In the genomic region with DNA sequence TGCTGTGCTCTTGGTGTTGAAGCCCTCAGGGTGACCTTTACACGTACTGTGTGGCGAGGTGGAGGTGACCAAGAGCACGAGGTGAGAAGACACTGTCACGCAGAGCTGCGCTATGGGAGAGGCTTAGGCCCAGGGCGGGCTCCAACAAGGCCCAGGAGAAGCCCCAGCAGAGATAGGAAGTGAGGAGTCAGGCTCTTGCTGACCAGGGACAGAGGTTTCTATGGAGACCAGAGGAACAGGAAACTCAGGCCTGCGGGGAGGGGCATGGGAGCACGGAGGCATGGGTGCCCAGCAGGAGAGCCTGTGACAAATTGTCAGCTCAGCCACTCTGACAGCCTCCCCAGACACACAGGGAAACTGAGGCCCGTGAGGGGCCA, we compare ENCODE assay signal across 8 cellular contexts. TPM values are rescaled to one million over a fixed set of nuclear protein-coding genes. Genes with fewer than 3 reads are reported as not detected.
DNase-seq lines count a peak whose midpoint lies in the region; ATAC-seq, FAIRE-seq and TF ChIP-seq lines count a peak whose summit lies in the region.

No MANE protein-coding gene starts in this region.

- no peak for TF ChIP-seq RAD21 in A549 (conservative IDR thresholded peaks at IDR 0.05 in 1 of 2, IDR thresholded peaks at IDR 0.05 in 1 of 2)

- H3K36me3 ChIP-seq in right atrium auricular region, result peaks cover 3% of the 10 kb centered on the region

- CTCF ChIA-PET in A549 (lab: Yijun Ruan, JAX), result interaction anchor here (1.7 to 25.2 kb wide), 5 partner anchors 4 to 53 kb away, joined by 3 to 325 read pairs (median 220); partner anchors contain the start of genes CHRM4 and DGKZ

- no peak overlapping the region for H3K4me3 Mint-ChIP-seq in activated naive CD8-positive, alpha-beta T cell treated with anti-CD3 and anti-CD28 coated beads, Interleukin-2, amount 50 U/mL, for 24 hours

- H3K4me2 ChIP-seq in A549, result peak overlapping the region; percentile 14; the same call in 1 of the 3 replicates

- in situ Hi-C loops in GM13977 (cut with MboI; ENCODE audit: low pct_unique_long_range_greater_than_20kb, low sequenced_read_pairs, unreplicated experiment), result no loop called here

- no peak for TF ChIP-seq CTCF in A549 (IDR thresholded peaks at IDR 0.05)
- TF ChIP-seq CTCF in right atrium auricular region (IDR thresholded peaks at IDR 0.05), result no peak
- TF ChIP-seq CTCF in GM13977 (IDR thresholded peaks at IDR 0.05; ENCODE audit: extremely low read depth, insufficient read depth, missing control alignments), result no peak

- H3K27ac Mint-ChIP-seq in activated naive CD8-positive, alpha-beta T cell treated with anti-CD3 and anti-CD28 coated beads, Interleukin-2, amount 50 U/mL, for 24 hours, result peak overlapping the region; percentile 76

- no peak for FAIRE-seq in A549 (lab: Jason Lieb, UNC)
- peak; percentile 26 for FAIRE-seq in HTR-8/SVneo (lab: Jason Lieb, UNC)

- H3K4me3 ChIP-seq in A549, result no peak overlapping the region
- peak overlapping the region; percentile 6 to 52 for H3K4me3 ChIP-seq in right atrium auricular region
- no peak overlapping the region for H3K4me3 ChIP-seq in skin epidermis

- H3K27ac ChIP-seq in A549, result peak overlapping the region in 1 of 2 experiments; percentile 32; a peak in 3 of 6 replicates
- peak overlapping the region; percentile 88 to 90 for H3K27ac ChIP-seq in right atrium auricular region
- H3K27ac ChIP-seq in skin epidermis, result peak overlapping the region; percentile 8 to 95 (median 80)

- peak in 1 of 2 experiments; percentile 40 for DNase-seq in A549 (ENCODE audit: low read depth in 1 of 2, low spot score in 1 of 2)
- DNase-seq in HTR-8/SVneo (ENCODE audit: insufficient read length, low spot score), result no peak
- DNase-seq in activated naive CD8-positive, alpha-beta T cell treated with anti-CD3 and anti-CD28 coated beads, Interleukin-2, amount 50 U/mL, for 24 hours, result no peak
- DNase-seq in right atrium auricular region (ENCODE audit: low spot score), result peak; percentile 86
- DNase-seq in GM13977 (ENCODE audit: low spot score), result no peak

- no peaks in the 10 kb centered on the region for H3K9me3 ChIP-seq in A549
- H3K9me3 ChIP-seq in right atrium auricular region, result no peaks in the 10 kb centered on the region

- 67% methylated on average over 9 of the region's 9 CpGs for WGBS in A549 (ENCODE audit: missing lambda C conversion rate)

- TF ChIP-seq EP300 in A549 (IDR thresholded peaks at IDR 0.05), result no peak

- POLR2A ChIA-PET in A549 (lab: Yijun Ruan, JAX), result no interaction called here

- H3K27me3 Mint-ChIP-seq in activated naive CD8-positive, alpha-beta T cell treated with anti-CD3 and anti-CD28 coated beads, Interleukin-2, amount 50 U/mL, for 24 hours, result no peaks in the 10 kb centered on the region

- TF ChIP-seq POLR2A in A549 (IDR thresholded peaks at IDR 0.05; ENCODE audit: low read length), result no peak

- ATAC-seq in A549, result peak in 1 of 2 experiments; percentile 28; a peak in 3 of 6 replicates
- no peak for ATAC-seq in activated naive CD8-positive, alpha-beta T cell treated with anti-CD3 and anti-CD28 coated beads, Interleukin-2, amount 50 U/mL, for 24 hours
- ATAC-seq in HG03045 (IDR thresholded peaks at IDR 0.05; ENCODE audit: unreplicated experiment), result no peak
- ATAC-seq in HG03139 (IDR thresholded peaks at IDR 0.05; ENCODE audit: unreplicated experiment), result no peak

- peaks cover 54% of the 10 kb centered on the region for H3K4me1 Mint-ChIP-seq in activated naive CD8-positive, alpha-beta T cell treated with anti-CD3 and anti-CD28 coated beads, Interleukin-2, amount 50 U/mL, for 24 hours

- no peaks in the 10 kb centered on the region for H3K9me3 Mint-ChIP-seq in activated naive CD8-positive, alpha-beta T cell treated with anti-CD3 and anti-CD28 coated beads, Interleukin-2, amount 50 U/mL, for 24 hours

- no peaks in the 10 kb centered on the region for H3K36me3 Mint-ChIP-seq in activated naive CD8-positive, alpha-beta T cell treated with anti-CD3 and anti-CD28 coated beads, Interleukin-2, amount 50 U/mL, for 24 hours (ENCODE audit: low read depth)

- H3K4me1 ChIP-seq in A549, result peaks cover 10% of the 10 kb centered on the region
- H3K4me1 ChIP-seq in right atrium auricular region, result peaks cover 5 to 80% of the 10 kb centered on the region in 2 donors

- H3K27me3 ChIP-seq in right atrium auricular region, result no peaks in the 10 kb centered on the region

TF ChIP-seq in A549, 52 proteins besides CTCF, POLR2A, EP300 and RAD21:
- no peak for TF ChIP-seq TP53 (CRISPR knock-in tag; IDR thresholded peaks at IDR 0.05)

RNA-seq across cellular contexts. Expression of gene DGKZ, which starts 15.8 kb away (rescaled TPM):
- polyA plus RNA-seq in A549 (2011; rRNA removed) (12.8 and 14.5 TPM in 2 replicates), A549 (2017; fragmentation: RNase III; extraction: RNeasy Plus Mini Kit Qiagen cat#74134 plus additional on column Dnase treatment) (28.4 to 30.7 TPM (median 28.4 TPM) in 3 replicates)
- 37.4 and 55.9 TPM in 2 replicates for polyA plus RNA-seq in A549 (2012; cell fraction: cytosol; rRNA removed)
- polyA plus RNA-seq in A549 (2012; cell fraction: nucleus; rRNA removed), result 133 and 174 TPM in 2 replicates
- polyA minus RNA-seq in A549 (2011; rRNA and poly(A)+ RNA removed), result 22.7 and 37.4 TPM in 2 replicates
- total RNA-seq in right atrium auricular region, result 100 to 1,000 TPM in 1 of 2 donors, 10 to 100 TPM in 1; 91.7 to 116 TPM

RNA-seq across cellular contexts. Expression of gene MDK, which starts 18.4 kb away (rescaled TPM):
- polyA plus RNA-seq in A549 (2011; rRNA removed), result 18.3 and 18.4 TPM in 2 replicates
- polyA plus RNA-seq in A549 (2012; cell fraction: cytosol; rRNA removed), result 41.1 and 43.1 TPM in 2 replicates
- 15.2 and 20.4 TPM in 2 replicates for polyA plus RNA-seq in A549 (2012; cell fraction: nucleus; rRNA removed)
- 12.8 to 15.1 TPM (median 13.6 TPM) in 3 replicates for polyA plus RNA-seq in A549 (2017; fragmentation: RNase III; extraction: RNeasy Plus Mini Kit Qiagen cat#74134 plus additional on column Dnase treatment)
- polyA minus RNA-seq in A549 (2011; rRNA and poly(A)+ RNA removed), result 3.8 and 6.6 TPM in 2 replicates
- total RNA-seq in right atrium auricular region, result 10 to 100 TPM; 11.9 to 26.4 TPM

RNA-seq across cellular contexts. Expression of gene CHRM4, which starts 28.6 kb away (rescaled TPM):
- polyA plus RNA-seq in A549 (2011; rRNA removed), result 0.17 and 0.22 TPM in 2 replicates
- 0.30 and 0.47 TPM in 2 replicates for polyA plus RNA-seq in A549 (2012; cell fraction: cytosol; rRNA removed)
- polyA plus RNA-seq in A549 (2012; cell fraction: nucleus; rRNA removed), result 0.92 and 1.2 TPM in 2 replicates
- 0.28 to 0.38 TPM (median 0.29 TPM) in 3 replicates for polyA plus RNA-seq in A549 (2017; fragmentation: RNase III; extraction: RNeasy Plus Mini Kit Qiagen cat#74134 plus additional on column Dnase treatment)
- polyA minus RNA-seq in A549 (2011; rRNA and poly(A)+ RNA removed), result 0.34 and 0.70 TPM in 2 replicates
- under 1 TPM in 1 of 2 donors, not detected in 1; 0.28 TPM for total RNA-seq in right atrium auricular region

Comparison
In these comparisons a context has a peak if more than half of its experiments do, and no peak if none do; other contexts are left out.
1. H3K4me3 ChIP-seq: peak in right atrium auricular region (2 of 2); none in A549 (single experiment) and skin epidermis (0 of 7).